ENCODE assay signal across 11 cellular contexts in genomic region chr7:24851791-24852190, GRCh38.
DNase-seq lines count a peak whose midpoint lies in the region; ATAC-seq, FAIRE-seq and TF ChIP-seq lines count a peak whose summit lies in the region.
"Had no signal": no experiment of that assay in that cellular context is flagged by ENCODE, and none has a peak within 500 bp of the region (broad histone marks: within the 10 kb centered on the region; RNA-seq: fewer than 3 reads in every experiment).

No MANE protein-coding gene starts in this region.

- H3K36me3 Mint-ChIP-seq in activated CD4-positive, alpha-beta memory T cell treated with anti-CD3 and anti-CD28 coated beads for 36 hours: peaks cover 40% of the 10 kb centered on the region
- peaks cover 47% of the 10 kb centered on the region for H3K36me3 Mint-ChIP-seq in natural killer cell

- no peaks in the 10 kb centered on the region for H3K9me2 ChIP-seq in Karpas-422 (replicated peaks; ENCODE audit: insufficient read depth, low read length)

- no peak for FAIRE-seq in GM19239 (lab: Jason Lieb, UNC)
- FAIRE-seq: islet of Langerhans had no signal

- H3K27me3 ChIP-seq in Karpas-422 (ENCODE audit: low read length) (no peaks in the 10 kb centered on the region), suprapubic skin (no peaks in the 10 kb centered on the region)

- H3K4me3 ChIP-seq in Karpas-422 (ENCODE audit: low read length) (no peak overlapping the region), suprapubic skin (no peak overlapping the region)

- TF ChIP-seq POLR2A in suprapubic skin (IDR thresholded peaks at IDR 0.05): no peak

- H3K36me3 ChIP-seq in Karpas-422 (ENCODE audit: insufficient read depth, low read length) (peaks cover 78% of the 10 kb centered on the region), suprapubic skin (peaks cover 9% of the 10 kb centered on the region)

- no peak overlapping the region for H3K27ac Mint-ChIP-seq in activated CD4-positive, alpha-beta memory T cell treated with anti-CD3 and anti-CD28 coated beads for 36 hours
- no peak overlapping the region for H3K27ac Mint-ChIP-seq in natural killer cell

- POLR2A ChIA-PET in activated CD4-positive, alpha-beta memory T cell treated with anti-CD3 and anti-CD28 coated beads for 36 hours (lab: Charles Lee): interaction anchor here (0.6 to 0.9 kb wide), 2 partner anchors 11 to 127 kb away, joined by 3 read pairs; no protein-coding TSS in a partner anchor

- H3K9me3 ChIP-seq in Karpas-422 (ENCODE audit: low read length) (no peaks in the 10 kb centered on the region), suprapubic skin (no peaks in the 10 kb centered on the region)

- no peaks in the 10 kb centered on the region for H3K79me2 ChIP-seq in Karpas-422 (ENCODE audit: low read length)
- H3K79me2 ChIP-seq: parathyroid adenoma had no signal

- CTCF ChIA-PET in activated CD4-positive, alpha-beta memory T cell treated with anti-CD3 and anti-CD28 coated beads for 36 hours (lab: Charles Lee): interaction anchor here (0.6 to 2.7 kb wide), 4 partner anchors 31 to 275 kb away, joined by 3 to 8 read pairs (median 4); no protein-coding TSS in a partner anchor

- TF ChIP-seq CTCF in natural killer cell (IDR thresholded peaks at IDR 0.05): no peak
- no peak for TF ChIP-seq CTCF in suprapubic skin (IDR thresholded peaks at IDR 0.05)

- no peaks in the 10 kb centered on the region for H3K27me3 Mint-ChIP-seq in activated CD4-positive, alpha-beta memory T cell treated with anti-CD3 and anti-CD28 coated beads for 36 hours
- no peaks in the 10 kb centered on the region for H3K27me3 Mint-ChIP-seq in natural killer cell (ENCODE audit: low read depth in 2 of 2)

- intact Hi-C loops in activated CD4-positive, alpha-beta memory T cell treated with anti-CD3 and anti-CD28 coated beads for 36 hours (cut with micrococcal nuclease): no loop called here
- intact Hi-C loops in natural killer cell (cut with micrococcal nuclease): no loop called here

- H3K4me1 ChIP-seq in Karpas-422 (ENCODE audit: low read length) (peaks cover 61% of the 10 kb centered on the region), suprapubic skin (no peaks in the 10 kb centered on the region)
- H3K4me1 ChIP-seq: parathyroid adenoma had no signal

- H4K20me1 ChIP-seq in Karpas-422 (ENCODE audit: insufficient read depth, low read depth, low read length): no peaks in the 10 kb centered on the region

- no peak for ATAC-seq in natural killer cell
- no peak for ATAC-seq in GM18858 (IDR thresholded peaks at IDR 0.05; ENCODE audit: unreplicated experiment)

- no peaks in the 10 kb centered on the region for H3K9me3 Mint-ChIP-seq in activated CD4-positive, alpha-beta memory T cell treated with anti-CD3 and anti-CD28 coated beads for 36 hours
- H3K9me3 Mint-ChIP-seq in natural killer cell: no peaks in the 10 kb centered on the region

- peaks cover 21% of the 10 kb centered on the region for H3K4me1 Mint-ChIP-seq in activated CD4-positive, alpha-beta memory T cell treated with anti-CD3 and anti-CD28 coated beads for 36 hours (ENCODE audit: low read depth)
- peaks cover 17 to 26% of the 10 kb centered on the region in 2 donors for H3K4me1 Mint-ChIP-seq in natural killer cell

- H3K4me2 ChIP-seq in Karpas-422 (ENCODE audit: low read depth, low read length, poor library complexity, severe bottlenecking): no peak overlapping the region

- H3K4me3 Mint-ChIP-seq in activated CD4-positive, alpha-beta memory T cell treated with anti-CD3 and anti-CD28 coated beads for 36 hours: no peak overlapping the region
- H3K4me3 Mint-ChIP-seq in natural killer cell: no peak overlapping the region

- H2AFZ ChIP-seq in Karpas-422 (ENCODE audit: low read length): no peak overlapping the region
- H2AFZ ChIP-seq: parathyroid adenoma had no signal

- peak; percentile 51 for DNase-seq in DMS53 treated with DMSO at 0.1 percent for 48 hours (lab: John Stamatoyannopoulos, UW; ENCODE audit: unreplicated experiment)
- no peak for DNase-seq in Karpas-422
- peak; percentile 60 for DNase-seq in activated CD4-positive, alpha-beta memory T cell treated with anti-CD3 and anti-CD28 coated beads for 36 hours
- peak; percentile 25 for DNase-seq in iPS-NIHi7 (ENCODE audit: extremely low spot score)
- DNase-seq in GM19239 (ENCODE audit: insufficient read length, low spot score): no peak
- DNase-seq in natural killer cell: no peak
- DNase-seq in suprapubic skin (ENCODE audit: low spot score in 2 of 2): no peak
- DNase-seq: effector CD8-positive, alpha-beta T cell had no signal

- no peak overlapping the region for H3K9ac ChIP-seq in Karpas-422 (ENCODE audit: low read length)
- H3K9ac ChIP-seq: parathyroid adenoma had no signal

- H3K27ac ChIP-seq in Karpas-422 (ENCODE audit: low read length) (peak overlapping the region; percentile 99), suprapubic skin (no peak overlapping the region)
- H3K27ac ChIP-seq: parathyroid adenoma had no signal

- no peak for TF ChIP-seq EP300 in suprapubic skin (IDR thresholded peaks at IDR 0.05)

Comparison
In these comparisons a context has a peak if more than half of its experiments do, and no peak if none do; other contexts are left out.
1. DNase-seq: peak in DMS53 treated with DMSO at 0.1 percent for 48 hours (single experiment), activated CD4-positive, alpha-beta memory T cell treated with anti-CD3 and anti-CD28 coated beads for 36 hours (single experiment) and iPS-NIHi7 (single experiment); none in Karpas-422 (single experiment), GM19239 (single experiment), natural killer cell (single experiment) and suprapubic skin (0 of 2).